ENCODE assay signal across 15 cellular contexts in the genomic region with DNA sequence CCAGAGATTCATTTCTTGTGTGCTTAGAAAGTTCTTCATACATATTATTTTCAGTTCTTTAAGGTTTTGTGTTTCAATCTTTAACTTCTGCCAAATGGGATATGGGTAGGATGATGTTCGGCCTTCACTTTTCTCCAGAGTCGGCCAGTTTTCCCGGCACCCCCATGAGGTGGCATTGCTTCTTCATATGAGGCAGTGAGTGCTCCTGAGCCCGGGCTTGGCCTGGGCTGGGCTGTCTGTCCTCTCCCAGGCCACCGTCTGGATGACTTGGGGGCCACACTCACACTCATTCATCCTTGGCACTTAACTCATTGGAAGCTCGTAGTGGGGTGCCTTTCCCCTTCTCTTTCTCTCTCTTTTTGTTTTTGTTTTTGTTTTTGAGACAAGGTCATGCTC. TPM values are rescaled to one million over a fixed set of nuclear protein-coding genes. Genes with fewer than 3 reads are reported as not detected.
A peak's percentile ranks its signal among the peaks of the same experiment; 100 is the strongest.
DNase-seq lines count a peak whose midpoint lies in the region; ATAC-seq and TF ChIP-seq lines count a peak whose summit lies in the region.
"Had no signal": no experiment of that assay in that cellular context is flagged by ENCODE, and none has a peak within 500 bp of the region (broad histone marks: within the 10 kb centered on the region; RNA-seq: fewer than 3 reads in every experiment).

No MANE protein-coding gene starts in this region.

- H3K36me3 ChIP-seq in A673 (ENCODE audit: insufficient read depth, low read length, poor library complexity, severe bottlenecking) (peaks cover 97% of the 10 kb centered on the region), RWPE2 (ENCODE audit: low read depth) (peaks cover 97% of the 10 kb centered on the region)

- H3K9me3 Mint-ChIP-seq in endothelial cell (ENCODE audit: unreplicated experiment) (no peaks in the 10 kb centered on the region), progenitor cell of endocrine pancreas (ENCODE audit: low read depth) (no peaks in the 10 kb centered on the region), mesothelial cell of epicardium (no peaks in the 10 kb centered on the region)
- H3K9me3 Mint-ChIP-seq: CD4-positive, alpha-beta T cell had no signal

- H3K4me3 Mint-ChIP-seq in endothelial cell (ENCODE audit: unreplicated experiment) (no peak overlapping the region), progenitor cell of endocrine pancreas (ENCODE audit: low read depth) (no peak overlapping the region), mesothelial cell of epicardium (no peak overlapping the region)
- H3K4me3 Mint-ChIP-seq: B cell; CD4-positive, alpha-beta T cell had no signal

- H3K4me3 ChIP-seq in A673 (ENCODE audit: low read depth, low read length, poor library complexity, severe bottlenecking) (no peak overlapping the region), RWPE2 (ENCODE audit: severe bottlenecking) (no peak overlapping the region)
- H3K4me3 ChIP-seq: K562 had no signal

- H3K27ac Mint-ChIP-seq in endothelial cell (ENCODE audit: unreplicated experiment) (peak overlapping the region; percentile 64), progenitor cell of endocrine pancreas (peak overlapping the region; percentile 18), mesothelial cell of epicardium (no peak overlapping the region)
- H3K27ac Mint-ChIP-seq: B cell; CD4-positive, alpha-beta T cell had no signal

- H3K9me3 ChIP-seq in A673 (ENCODE audit: low read depth, low read length, poor library complexity, severe bottlenecking) (no peaks in the 10 kb centered on the region), RWPE2 (ENCODE audit: severe bottlenecking) (no peaks in the 10 kb centered on the region)

- no peak for ATAC-seq in RWPE2 (ENCODE audit: low read depth)
- no peak for ATAC-seq in GM21526 (IDR thresholded peaks at IDR 0.05; ENCODE audit: low FRiP score, unreplicated experiment)
- ATAC-seq: K562 had no signal

- CTCF ChIA-PET in A673 (lab: Charles Lee) = no interaction called here
- CTCF ChIA-PET in GM10248 (lab: Yijun Ruan, JAX) = no interaction called here

- POLR2A ChIA-PET in A673 (lab: Charles Lee; ENCODE audit: low non-redundant PET) (interaction anchor here (0.7 kb wide), 1 partner anchor 251 kb away, joined by 3 read pairs; no protein-coding TSS in a partner anchor), GM10248 (lab: Yijun Ruan, JAX) (no interaction called here)

- H3K27me3 ChIP-seq in A673 (replicated peaks; ENCODE audit: insufficient read depth, low read depth, low read length, poor library complexity) (no peaks in the 10 kb centered on the region), RWPE2 (ENCODE audit: insufficient read depth, poor library complexity, severe bottlenecking) (no peaks in the 10 kb centered on the region)

- no TSS peak for BruUV-seq in A673 (replicated peaks; lab: Mats Ljungman, UMichigan)

- H3K4me1 ChIP-seq in A673 (ENCODE audit: insufficient read depth, low read length, poor library complexity, severe bottlenecking) (peaks cover 36% of the 10 kb centered on the region), RWPE2 (ENCODE audit: insufficient read depth, poor library complexity, severe bottlenecking) (no peaks in the 10 kb centered on the region)

- intact Hi-C loops in A673 (cut with micrococcal nuclease; ENCODE audit: unreplicated experiment) = no loop called here

- H3K36me3 Mint-ChIP-seq in endothelial cell (ENCODE audit: low read depth, unreplicated experiment) (peaks cover 57% of the 10 kb centered on the region), progenitor cell of endocrine pancreas (ENCODE audit: insufficient read depth) (peaks cover 22% of the 10 kb centered on the region), mesothelial cell of epicardium (peaks cover 26% of the 10 kb centered on the region)

- H3K27me3 Mint-ChIP-seq in endothelial cell (ENCODE audit: unreplicated experiment) (peaks cover 14% of the 10 kb centered on the region), progenitor cell of endocrine pancreas (no peaks in the 10 kb centered on the region), mesothelial cell of epicardium (ENCODE audit: low read depth) (no peaks in the 10 kb centered on the region)
- H3K27me3 Mint-ChIP-seq: B cell; CD4-positive, alpha-beta T cell had no signal

- no peak for DNase-seq in A673 (ENCODE audit: low spot score)
- DNase-seq in RWPE2 (ENCODE audit: low spot score) = peak; percentile 29
- DNase-seq in endothelial cell (ENCODE audit: low spot score) = no peak
- DNase-seq in progenitor cell of endocrine pancreas (ENCODE audit: low spot score, unreplicated experiment) = no peak
- DNase-seq in mesothelial cell of epicardium (ENCODE audit: low spot score in 2 of 2, unreplicated experiment in 2 of 2) = no peak
- DNase-seq in GM10248 (ENCODE audit: extremely low spot score) = no peak
- DNase-seq: CD4-positive, alpha-beta T cell; GOT3; NCI-H187; NCI-H226; NCI-H524 treated with DMSO at 0.1 percent for 48 hours; SHP77 treated with DMSO at 0.1 percent for 48 hours had no signal

- no peak for TF ChIP-seq CTCF in A673 (conservative IDR thresholded peaks at IDR 0.05; ENCODE audit: low read depth, low read length)
- TF ChIP-seq CTCF in RWPE2 (IDR thresholded peaks at IDR 0.05; ENCODE audit: poor library complexity, severe bottlenecking) = no peak
- no peak for TF ChIP-seq CTCF in endothelial cell (IDR thresholded peaks at IDR 0.05; ENCODE audit: unreplicated experiment)
- no peak for TF ChIP-seq CTCF in progenitor cell of endocrine pancreas (IDR thresholded peaks at IDR 0.05; ENCODE audit: unreplicated experiment)
- TF ChIP-seq CTCF in mesothelial cell of epicardium (IDR thresholded peaks at IDR 0.05; ENCODE audit: unreplicated experiment) = no peak
- no peak for TF ChIP-seq CTCF in GM10248 (IDR thresholded peaks at IDR 0.05; ENCODE audit: control extremely low read depth, extremely low read depth, low read depth, missing control alignments)

- H3K4me1 Mint-ChIP-seq in endothelial cell (ENCODE audit: unreplicated experiment) = peaks cover 5% of the 10 kb centered on the region
- H3K4me1 Mint-ChIP-seq in progenitor cell of endocrine pancreas (ENCODE audit: low read depth) = no peaks in the 10 kb centered on the region
- H3K4me1 Mint-ChIP-seq in mesothelial cell of epicardium = no peaks in the 10 kb centered on the region
- H3K4me1 Mint-ChIP-seq: B cell had no signal

- H3K27ac ChIP-seq in A673 (ENCODE audit: low read depth, low read length, poor library complexity, severe bottlenecking) = peak overlapping the region; percentile 89
- no peak overlapping the region for H3K27ac ChIP-seq in RWPE2 (ENCODE audit: poor library complexity, severe bottlenecking)

RNA-seq across cellular contexts. Expression of gene FADS2, which starts 23.8 kb away (rescaled TPM):
- total RNA-seq in A673 (2021) (1,097 and 1,272 TPM in 2 replicates), endothelial cell (ENCODE audit: unreplicated experiment) (682 TPM), progenitor cell of endocrine pancreas (399 and 402 TPM in 2 replicates), mesothelial cell of epicardium (317 to 337 TPM (median 324 TPM) in 3 replicates)

RNA-seq across cellular contexts. Expression of gene FADS1, which starts 35.1 kb away (rescaled TPM):
- total RNA-seq in A673 (2021) (442 and 490 TPM in 2 replicates), endothelial cell (ENCODE audit: unreplicated experiment) (102 TPM), progenitor cell of endocrine pancreas (114 and 121 TPM in 2 replicates), mesothelial cell of epicardium (108 to 115 TPM (median 108 TPM) in 3 replicates)

RNA-seq across cellular contexts. Expression of gene FADS3, which starts 39.4 kb away (rescaled TPM):
- total RNA-seq in A673 (2021) = 23.3 and 28.1 TPM in 2 replicates
- total RNA-seq in endothelial cell (ENCODE audit: unreplicated experiment) = 42.0 TPM
- total RNA-seq in progenitor cell of endocrine pancreas = 21.2 and 23.7 TPM in 2 replicates
- 6.1 to 8.9 TPM (median 8.0 TPM) in 3 replicates for total RNA-seq in mesothelial cell of epicardium

RNA-seq across cellular contexts. Expression of gene FEN1, which starts 59.2 kb away (rescaled TPM):
- total RNA-seq in A673 (2021) (140 and 152 TPM in 2 replicates), endothelial cell (ENCODE audit: unreplicated experiment) (22.0 TPM), progenitor cell of endocrine pancreas (34.4 and 36.6 TPM in 2 replicates), mesothelial cell of epicardium (19.5 to 20.9 TPM (median 20.3 TPM) in 3 replicates)

RNA-seq across cellular contexts. Expression of gene TMEM258, which starts 59.5 kb away (rescaled TPM):
- total RNA-seq in A673 (2021) (138 and 139 TPM in 2 replicates), endothelial cell (ENCODE audit: unreplicated experiment) (125 TPM), progenitor cell of endocrine pancreas (175 and 185 TPM in 2 replicates), mesothelial cell of epicardium (139 to 154 TPM (median 148 TPM) in 3 replicates)
